20 cellular contexts compared by ENCODE assay signal in genomic region chr21:27321791-27322190, GRCh38.
"Had no signal": no experiment of that assay in that cellular context is flagged by ENCODE, and none has a peak within 500 bp of the region (broad histone marks: within the 10 kb centered on the region; RNA-seq: fewer than 3 reads in every experiment).

No MANE protein-coding gene starts in this region.

- H3K27me3 ChIP-seq: cardiac muscle cell, gastrocnemius medialis, neutrophil, right atrium auricular region had no signal

- H3K27ac ChIP-seq: cardiac muscle cell, coronary artery, gastrocnemius medialis, neutrophil, right atrium auricular region, thoracic aorta had no signal

- DNase-seq: effector CD8-positive, alpha-beta T cell; gastrocnemius medialis; immature natural killer cell; left colon; left ventricle myocardium superior; mucosa of descending colon; naive thymus-derived CD8-positive, alpha-beta T cell; posterior cingulate gyrus; small intestine; stimulated activated CD4-positive, alpha-beta T cell treated with anti-CD3 and anti-CD28 coated beads, Interleukin-2, amount 100 ng/mL, for 48 hours; stimulated activated CD8-positive, alpha-beta memory T cell treated with anti-CD3 and anti-CD28 coated beads, Interleukin-4, amount 100 ng/mL, for 48 hours; stimulated activated naive CD8-positive, alpha-beta T cell treated with anti-CD3 and anti-CD28 coated beads, Interleukin-15, Interleukin-2, amounts not matched to agents 100 U/mL and 50 U/mL, for 24 hours; trophoblast cell had no signal

- H3K4me3 ChIP-seq: cardiac muscle cell, coronary artery, gastrocnemius medialis, lung, mucosa of descending colon, right atrium auricular region, thoracic aorta had no signal

- ATAC-seq: gastrocnemius medialis; left colon; left ventricle myocardium superior; mucosa of descending colon; naive thymus-derived CD8-positive, alpha-beta T cell; stimulated activated effector memory CD8-positive, alpha-beta T cell treated with anti-CD3 and anti-CD28 coated beads, Interleukin-12 subunit alpha, Interleukin-12 subunit beta, amount 100 ng/mL, for 72 hours; stimulated activated naive CD8-positive, alpha-beta T cell treated with anti-CD3 and anti-CD28 coated beads, Interleukin-15, Interleukin-2, amounts not matched to agents 100 U/mL and 50 U/mL, for 24 hours had no signal

- H3K9me3 ChIP-seq: gastrocnemius medialis, mucosa of descending colon, neutrophil, right atrium auricular region, thoracic aorta had no signal

- H3K36me3 ChIP-seq: cardiac muscle cell, gastrocnemius medialis, neutrophil, right atrium auricular region, thoracic aorta had no signal

- H3K4me1 ChIP-seq: gastrocnemius medialis, right atrium auricular region had no signal
